12 cellular contexts compared by ENCODE assay signal in genomic region chrX:103311401-103311785, GRCh38. TPM values are rescaled to one million over a fixed set of nuclear protein-coding genes. Genes with fewer than 3 reads are reported as not detected.
DNase-seq lines count a peak whose midpoint lies in the region; ATAC-seq and TF ChIP-seq lines count a peak whose summit lies in the region.
"Had no signal": no experiment of that assay in that cellular context is flagged by ENCODE, and none has a peak within 500 bp of the region (broad histone marks: within the 10 kb centered on the region; RNA-seq: fewer than 3 reads in every experiment).

No MANE protein-coding gene starts in this region.

- no peaks in the 10 kb centered on the region for H3K4me1 ChIP-seq in lower lobe of right lung
- H3K4me1 ChIP-seq in heart right ventricle: peaks cover 0 to 9% (median 0%) of the 10 kb centered on the region in 9 donors
- H3K4me1 ChIP-seq: Peyer's patch had no signal

- peaks cover 2% of the 10 kb centered on the region for H3K4me1 Mint-ChIP-seq in activated naive CD4-positive, alpha-beta T cell treated with anti-CD3 and anti-CD28 coated beads, Interleukin-2, amount 10 ng/mL, durations not matched to agents 7 days and 5 days
- no peaks in the 10 kb centered on the region for H3K4me1 Mint-ChIP-seq in activated T-helper 1 cell treated with anti-CD3 and anti-CD28 coated beads, Interleukin-12 subunit alpha, Interleukin-12 subunit beta, Interleukin-2, Interleukin-4 antibody, amounts not matched to agents 30 ng/mL and 10 ng/mL and 1 ng/mL, durations not matched to agents 14 hours and 24 hours and 36 hours (ENCODE audit: low read depth)
- H3K4me1 Mint-ChIP-seq in stimulated activated memory B cell treated with anti-CD40 and anti-IgM and Interleukin-4, amounts not matched to agents 10 μg/mL and 1 μg/mL and 100 μg/mL, for 72 hours: peaks cover 11% of the 10 kb centered on the region

- H3K27me3 Mint-ChIP-seq in activated naive CD4-positive, alpha-beta T cell treated with anti-CD3 and anti-CD28 coated beads, Interleukin-2, amount 10 ng/mL, durations not matched to agents 7 days and 5 days: no peaks in the 10 kb centered on the region
- H3K27me3 Mint-ChIP-seq in activated T-helper 1 cell treated with anti-CD3 and anti-CD28 coated beads, Interleukin-12 subunit alpha, Interleukin-12 subunit beta, Interleukin-2, Interleukin-4 antibody, amounts not matched to agents 30 ng/mL and 10 ng/mL and 1 ng/mL, durations not matched to agents 14 hours and 24 hours and 36 hours (ENCODE audit: insufficient read depth): peaks cover 13% of the 10 kb centered on the region
- H3K27me3 Mint-ChIP-seq in stimulated activated memory B cell treated with anti-CD40 and anti-IgM and Interleukin-4, amounts not matched to agents 10 μg/mL and 1 μg/mL and 100 μg/mL, for 72 hours: no peaks in the 10 kb centered on the region

- 62 to 77% methylated on average over 3 of the region's 3 CpGs for WGBS in heart right ventricle, 2 donors

- H3K36me3 ChIP-seq in lower lobe of right lung (no peaks in the 10 kb centered on the region), heart right ventricle (no peaks in the 10 kb centered on the region)
- H3K36me3 ChIP-seq: Peyer's patch had no signal

- peak overlapping the region; percentile 72 for H3K4me3 Mint-ChIP-seq in activated naive CD4-positive, alpha-beta T cell treated with anti-CD3 and anti-CD28 coated beads, Interleukin-2, amount 10 ng/mL, durations not matched to agents 7 days and 5 days
- H3K4me3 Mint-ChIP-seq in activated T-helper 1 cell treated with anti-CD3 and anti-CD28 coated beads, Interleukin-12 subunit alpha, Interleukin-12 subunit beta, Interleukin-2, Interleukin-4 antibody, amounts not matched to agents 30 ng/mL and 10 ng/mL and 1 ng/mL, durations not matched to agents 14 hours and 24 hours and 36 hours: peak overlapping the region; percentile 75
- H3K4me3 Mint-ChIP-seq in stimulated activated memory B cell treated with anti-CD40 and anti-IgM and Interleukin-4, amounts not matched to agents 10 μg/mL and 1 μg/mL and 100 μg/mL, for 72 hours: peak overlapping the region; percentile 83

- peak overlapping the region; percentile 55 for H3K4me3 ChIP-seq in lower lobe of right lung
- no peak overlapping the region for H3K4me3 ChIP-seq in heart right ventricle

- intact Hi-C loops in activated T-helper 1 cell treated with anti-CD3 and anti-CD28 coated beads, Interleukin-12 subunit alpha, Interleukin-12 subunit beta, Interleukin-2, Interleukin-4 antibody, amounts not matched to agents 30 ng/mL and 10 ng/mL and 1 ng/mL, durations not matched to agents 14 hours and 24 hours and 36 hours (cut with micrococcal nuclease): loop anchor here (2.0 kb wide), 1 partner anchor 57 kb away; the partner anchor contains the start of gene TCEAL8
- intact Hi-C loops in lower lobe of right lung (cut with DNase I) (no loop called here), heart right ventricle (cut with DNase I) (no loop called here)

- ATAC-seq in lower lobe of right lung (no peak), heart right ventricle (no peak), GM19455 (IDR thresholded peaks at IDR 0.05; ENCODE audit: unreplicated experiment) (no peak)
- no peak for ATAC-seq in stimulated activated memory B cell treated with anti-CD40 and anti-IgM and Interleukin-4, amounts not matched to agents 10 μg/mL and 1 μg/mL and 100 μg/mL, for 72 hours

- CTCF ChIA-PET in activated naive CD4-positive, alpha-beta T cell treated with anti-CD3 and anti-CD28 coated beads, Interleukin-2, amount 10 ng/mL, durations not matched to agents 7 days and 5 days (lab: Charles Lee): no interaction called here

- H3K36me3 Mint-ChIP-seq in activated naive CD4-positive, alpha-beta T cell treated with anti-CD3 and anti-CD28 coated beads, Interleukin-2, amount 10 ng/mL, durations not matched to agents 7 days and 5 days: peaks cover 5% of the 10 kb centered on the region
- peaks cover 1% of the 10 kb centered on the region for H3K36me3 Mint-ChIP-seq in activated T-helper 1 cell treated with anti-CD3 and anti-CD28 coated beads, Interleukin-12 subunit alpha, Interleukin-12 subunit beta, Interleukin-2, Interleukin-4 antibody, amounts not matched to agents 30 ng/mL and 10 ng/mL and 1 ng/mL, durations not matched to agents 14 hours and 24 hours and 36 hours (ENCODE audit: low read depth)
- no peaks in the 10 kb centered on the region for H3K36me3 Mint-ChIP-seq in stimulated activated memory B cell treated with anti-CD40 and anti-IgM and Interleukin-4, amounts not matched to agents 10 μg/mL and 1 μg/mL and 100 μg/mL, for 72 hours

- H3K27ac Mint-ChIP-seq in activated naive CD4-positive, alpha-beta T cell treated with anti-CD3 and anti-CD28 coated beads, Interleukin-2, amount 10 ng/mL, durations not matched to agents 7 days and 5 days: no peak overlapping the region
- H3K27ac Mint-ChIP-seq in activated T-helper 1 cell treated with anti-CD3 and anti-CD28 coated beads, Interleukin-12 subunit alpha, Interleukin-12 subunit beta, Interleukin-2, Interleukin-4 antibody, amounts not matched to agents 30 ng/mL and 10 ng/mL and 1 ng/mL, durations not matched to agents 14 hours and 24 hours and 36 hours: no peak overlapping the region
- H3K27ac Mint-ChIP-seq in stimulated activated memory B cell treated with anti-CD40 and anti-IgM and Interleukin-4, amounts not matched to agents 10 μg/mL and 1 μg/mL and 100 μg/mL, for 72 hours: no peak overlapping the region

- no peaks in the 10 kb centered on the region for H3K27me3 ChIP-seq in lower lobe of right lung (ENCODE audit: low read depth)
- H3K27me3 ChIP-seq in heart right ventricle: peaks cover 0 to 72% (median 11%) of the 10 kb centered on the region in 7 donors
- H3K27me3 ChIP-seq: Peyer's patch had no signal

- H3K9me3 ChIP-seq in lower lobe of right lung: no peaks in the 10 kb centered on the region
- H3K9me3 ChIP-seq in heart right ventricle: no peaks in the 10 kb centered on the region
- H3K9me3 ChIP-seq: mucosa of descending colon, Peyer's patch had no signal

- H3K9me3 Mint-ChIP-seq in activated naive CD4-positive, alpha-beta T cell treated with anti-CD3 and anti-CD28 coated beads, Interleukin-2, amount 10 ng/mL, durations not matched to agents 7 days and 5 days: no peaks in the 10 kb centered on the region
- H3K9me3 Mint-ChIP-seq in activated T-helper 1 cell treated with anti-CD3 and anti-CD28 coated beads, Interleukin-12 subunit alpha, Interleukin-12 subunit beta, Interleukin-2, Interleukin-4 antibody, amounts not matched to agents 30 ng/mL and 10 ng/mL and 1 ng/mL, durations not matched to agents 14 hours and 24 hours and 36 hours: no peaks in the 10 kb centered on the region
- H3K9me3 Mint-ChIP-seq in stimulated activated memory B cell treated with anti-CD40 and anti-IgM and Interleukin-4, amounts not matched to agents 10 μg/mL and 1 μg/mL and 100 μg/mL, for 72 hours: no peaks in the 10 kb centered on the region

- no peak for DNase-seq in activated naive CD4-positive, alpha-beta T cell treated with anti-CD3 and anti-CD28 coated beads, Interleukin-2, amount 10 ng/mL, durations not matched to agents 7 days and 5 days
- DNase-seq in activated naive CD4-positive, alpha-beta T cell (lab: John Stamatoyannopoulos, UW): no peak
- DNase-seq in activated T-helper 1 cell treated with anti-CD3 and anti-CD28 coated beads, Interleukin-12 subunit alpha, Interleukin-12 subunit beta, Interleukin-2, Interleukin-4 antibody, amounts not matched to agents 30 ng/mL and 10 ng/mL and 1 ng/mL, durations not matched to agents 14 hours and 24 hours and 36 hours (ENCODE audit: low spot score): no peak
- no peak for DNase-seq in lower lobe of right lung
- DNase-seq in putamen (ENCODE audit: low spot score): no peak
- no peak for DNase-seq in heart right ventricle
- DNase-seq: DND-41 had no signal

- no peak for TF ChIP-seq CTCF in lower lobe of right lung (IDR thresholded peaks at IDR 0.05)
- TF ChIP-seq CTCF in heart right ventricle (IDR thresholded peaks at IDR 0.05): no peak

- H3K27ac ChIP-seq in lower lobe of right lung (no peak overlapping the region), heart right ventricle (no peak overlapping the region)

RNA-seq across cellular contexts. Expression of gene BEX2, which starts 0.6 kb away (rescaled TPM):
- 3.5 and 3.7 TPM in 2 replicates for total RNA-seq in activated T-helper 1 cell treated with anti-CD3 and anti-CD28 coated beads, Interleukin-12 subunit alpha, Interleukin-12 subunit beta, Interleukin-2, Interleukin-4 antibody, amounts not matched to agents 30 ng/mL and 10 ng/mL and 1 ng/mL, durations not matched to agents 14 hours and 24 hours and 36 hours
- total RNA-seq in lower lobe of right lung: 14.3 TPM
- total RNA-seq in heart right ventricle: 1 to 10 TPM in 6 of 10 donors, under 1 TPM in 3, not detected in 1; 0.65 to 5.4 (median 1.9) TPM
- polyA plus RNA-seq in heart right ventricle: 1 to 10 TPM in 1 of 2 donors, under 1 TPM in 1; 0.37 to 3.4 TPM

RNA-seq across cellular contexts. Expression of gene TCEAL7, which starts 18.6 kb away (rescaled TPM):
- not detected in 2 replicates for total RNA-seq in activated T-helper 1 cell treated with anti-CD3 and anti-CD28 coated beads, Interleukin-12 subunit alpha, Interleukin-12 subunit beta, Interleukin-2, Interleukin-4 antibody, amounts not matched to agents 30 ng/mL and 10 ng/mL and 1 ng/mL, durations not matched to agents 14 hours and 24 hours and 36 hours
- total RNA-seq in lower lobe of right lung: 3.2 TPM
- total RNA-seq in heart right ventricle: 1 to 10 TPM; 2.0 to 5.3 (median 3.6) TPM
- polyA plus RNA-seq in heart right ventricle: 1 to 10 TPM; 3.2 to 5.6 TPM

RNA-seq across cellular contexts. Expression of gene TCEAL5, which starts 34.8 kb away (rescaled TPM):
- not detected in 2 replicates for total RNA-seq in activated T-helper 1 cell treated with anti-CD3 and anti-CD28 coated beads, Interleukin-12 subunit alpha, Interleukin-12 subunit beta, Interleukin-2, Interleukin-4 antibody, amounts not matched to agents 30 ng/mL and 10 ng/mL and 1 ng/mL, durations not matched to agents 14 hours and 24 hours and 36 hours
- total RNA-seq in lower lobe of right lung (not detected), heart right ventricle (under 1 TPM in 5 of 10 donors, not detected in 5; 0.23 to 0.33 (median 0.28) TPM)
- under 1 TPM; 0.23 to 0.37 TPM for polyA plus RNA-seq in heart right ventricle
- total RNA-seq: M059J, Peyer's patch had no signal

RNA-seq across cellular contexts. Expression of gene TCEAL9, which starts 44.9 kb away (rescaled TPM):
- total RNA-seq in activated T-helper 1 cell treated with anti-CD3 and anti-CD28 coated beads, Interleukin-12 subunit alpha, Interleukin-12 subunit beta, Interleukin-2, Interleukin-4 antibody, amounts not matched to agents 30 ng/mL and 10 ng/mL and 1 ng/mL, durations not matched to agents 14 hours and 24 hours and 36 hours: 0.13 and 0.32 TPM in 2 replicates
- total RNA-seq in lower lobe of right lung (34.6 TPM), heart right ventricle (10 to 100 TPM; 14.8 to 46.0 (median 23.1) TPM)
- 10 to 100 TPM; 47.8 to 56.9 TPM for polyA plus RNA-seq in heart right ventricle

RNA-seq across cellular contexts. Expression of gene TCEAL8, which starts 56.4 kb away (rescaled TPM):
- 20.7 and 21.9 TPM in 2 replicates for total RNA-seq in activated T-helper 1 cell treated with anti-CD3 and anti-CD28 coated beads, Interleukin-12 subunit alpha, Interleukin-12 subunit beta, Interleukin-2, Interleukin-4 antibody, amounts not matched to agents 30 ng/mL and 10 ng/mL and 1 ng/mL, durations not matched to agents 14 hours and 24 hours and 36 hours
- total RNA-seq in lower lobe of right lung (41.5 TPM), heart right ventricle (10 to 100 TPM; 39.2 to 56.6 (median 51.9) TPM)
- polyA plus RNA-seq in heart right ventricle: 10 to 100 TPM; 39.6 to 45.0 TPM
